In the genomic region with DNA sequence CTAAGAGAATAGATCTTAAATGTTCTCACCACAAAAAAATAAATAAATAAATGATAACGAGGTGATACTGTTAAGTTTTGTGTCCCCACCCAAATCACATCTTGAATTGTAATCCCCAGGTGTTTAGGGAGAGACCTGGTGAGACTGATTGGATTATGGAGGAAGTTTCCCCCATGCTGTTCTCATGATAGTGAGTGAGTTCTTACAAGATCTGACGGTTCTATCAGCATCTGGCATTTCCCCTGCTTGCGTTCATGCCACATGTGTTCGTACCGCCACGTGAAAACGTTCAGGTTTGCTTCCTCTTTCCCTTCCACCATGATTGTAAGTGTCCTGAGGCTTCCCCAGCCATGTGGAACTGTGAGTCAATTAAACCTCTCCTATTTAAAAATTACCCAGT, we compare ENCODE assay signal across 10 cellular contexts.
"Had no signal": no experiment of that assay in that cellular context is flagged by ENCODE, and none has a peak within 500 bp of the region (broad histone marks: within the 10 kb centered on the region; RNA-seq: fewer than 3 reads in every experiment).

No MANE protein-coding gene starts in this region.

- H3K27ac ChIP-seq: GM23248 had no signal

- ATAC-seq: HCT116, K562 had no signal

- FAIRE-seq: HTR-8/SVneo, K562 had no signal

- H3K36me3 ChIP-seq: HAP-1 had no signal

- H2AFZ ChIP-seq: GM23248 had no signal

- H3K9ac ChIP-seq: GM23248 had no signal

- H3K4me3 ChIP-seq: GM23248, HAP-1, K562 had no signal

- H3K9me3 ChIP-seq: HAP-1 had no signal

- H3K4me3 Mint-ChIP-seq: HFFc6 had no signal

- DNase-seq: GM23248, GOT3, H7, HFFc6, IMR-90, KG1 had no signal

- H3K27ac Mint-ChIP-seq: HFFc6 had no signal
